In genomic region chr2:219515874-219516629, GRCh38 we compare ENCODE assay signal across 16 cellular contexts. TPM values are rescaled to one million over a fixed set of nuclear protein-coding genes. Genes with fewer than 3 reads are reported as not detected.
"Had no signal": no experiment of that assay in that cellular context is flagged by ENCODE, and none has a peak within 500 bp of the region (broad histone marks: within the 10 kb centered on the region; RNA-seq: fewer than 3 reads in every experiment).

No MANE protein-coding gene starts in this region.

- H3K27ac Mint-ChIP-seq: activated CD4-positive, alpha-beta T cell treated with anti-CD3 and anti-CD28 coated beads, Interleukin-2, amount 10 ng/mL, durations not matched to agents 7 days and 5 days; activated T-helper 17 cell treated with anti-CD3 and anti-CD28 coated beads, Interleukin-2, amount 50 U/mL, for 72 hours; mesothelial cell of epicardium; stimulated activated effector memory CD8-positive, alpha-beta T cell treated with anti-CD3 and anti-CD28 coated beads, Interleukin-12 subunit alpha, Interleukin-12 subunit beta, amount 100 ng/mL, for 72 hours had no signal

- H3K36me3 ChIP-seq: ascending aorta, gastrocnemius medialis, pancreas, sigmoid colon had no signal

- H3K9me3 Mint-ChIP-seq: activated CD4-positive, alpha-beta T cell treated with anti-CD3 and anti-CD28 coated beads, Interleukin-2, amount 10 ng/mL, durations not matched to agents 7 days and 5 days; activated T-helper 17 cell treated with anti-CD3 and anti-CD28 coated beads, Interleukin-2, amount 50 U/mL, for 72 hours; mesothelial cell of epicardium; stimulated activated effector memory CD8-positive, alpha-beta T cell treated with anti-CD3 and anti-CD28 coated beads, Interleukin-12 subunit alpha, Interleukin-12 subunit beta, amount 100 ng/mL, for 72 hours had no signal

- H3K4me3 Mint-ChIP-seq: activated CD4-positive, alpha-beta T cell treated with anti-CD3 and anti-CD28 coated beads, Interleukin-2, amount 10 ng/mL, durations not matched to agents 7 days and 5 days; activated T-helper 17 cell treated with anti-CD3 and anti-CD28 coated beads, Interleukin-2, amount 50 U/mL, for 72 hours; mesothelial cell of epicardium; stimulated activated effector memory CD8-positive, alpha-beta T cell treated with anti-CD3 and anti-CD28 coated beads, Interleukin-12 subunit alpha, Interleukin-12 subunit beta, amount 100 ng/mL, for 72 hours had no signal

- DNase-seq: activated CD4-positive, alpha-beta T cell treated with anti-CD3 and anti-CD28 coated beads, Interleukin-2, amount 10 ng/mL, durations not matched to agents 7 days and 5 days; activated naive CD4-positive, alpha-beta T cell treated with Interleukin-2 at 50 U/mL for 16 hours; gastrocnemius medialis; left cardiac atrium; pancreas; sigmoid colon; stimulated activated CD4-positive, alpha-beta T cell treated with anti-CD3 and anti-CD28 coated beads, Interleukin-1b, Interleukin-23, amount 100 ng/mL, for 48 hours; T-helper 2 cell had no signal

- H3K27ac ChIP-seq: ascending aorta, gastrocnemius medialis, pancreas, sigmoid colon had no signal

- H3K9me3 ChIP-seq: ascending aorta, gastrocnemius medialis, pancreas, sigmoid colon had no signal

- ATAC-seq: activated T-helper 17 cell treated with anti-CD3 and anti-CD28 coated beads, Interleukin-2, amount 50 U/mL, for 72 hours; gastrocnemius medialis; left cardiac atrium; pancreas; stimulated activated effector memory CD8-positive, alpha-beta T cell treated with anti-CD3 and anti-CD28 coated beads, Interleukin-12 subunit alpha, Interleukin-12 subunit beta, amount 100 ng/mL, for 72 hours had no signal

- H3K4me1 ChIP-seq: pancreas had no signal

- H3K27me3 ChIP-seq: pancreas had no signal

- H3K4me3 ChIP-seq: ascending aorta, gastrocnemius medialis, lung, pancreas, sigmoid colon had no signal

- H3K36me3 Mint-ChIP-seq: mesothelial cell of epicardium; stimulated activated effector memory CD8-positive, alpha-beta T cell treated with anti-CD3 and anti-CD28 coated beads, Interleukin-12 subunit alpha, Interleukin-12 subunit beta, amount 100 ng/mL, for 72 hours had no signal

RNA-seq across cellular contexts. Expression of gene ASIC4, which starts 1.8 kb away (rescaled TPM):
- total RNA-seq: activated CD4-positive, alpha-beta T cell treated with anti-CD3 and anti-CD28 coated beads, Interleukin-2, amount 10 ng/mL, durations not matched to agents 7 days and 5 days; activated CD8-positive, alpha-beta memory T cell treated with anti-CD3 and anti-CD28 coated beads for 36 hours; ascending aorta; dermis microvascular lymphatic vessel endothelial cell; epithelial cell of proximal tubule had no signal

RNA-seq across cellular contexts. Expression of gene TMEM198, which starts 27.8 kb away (rescaled TPM):
- total RNA-seq: dermis microvascular lymphatic vessel endothelial cell had no signal

RNA-seq across cellular contexts. Expression of gene OBSL1, which starts 55.3 kb away (rescaled TPM):
- total RNA-seq: activated CD4-positive, alpha-beta T cell treated with anti-CD3 and anti-CD28 coated beads, Interleukin-2, amount 10 ng/mL, durations not matched to agents 7 days and 5 days had no signal
